19 cellular contexts compared by ENCODE assay signal in the genomic region with DNA sequence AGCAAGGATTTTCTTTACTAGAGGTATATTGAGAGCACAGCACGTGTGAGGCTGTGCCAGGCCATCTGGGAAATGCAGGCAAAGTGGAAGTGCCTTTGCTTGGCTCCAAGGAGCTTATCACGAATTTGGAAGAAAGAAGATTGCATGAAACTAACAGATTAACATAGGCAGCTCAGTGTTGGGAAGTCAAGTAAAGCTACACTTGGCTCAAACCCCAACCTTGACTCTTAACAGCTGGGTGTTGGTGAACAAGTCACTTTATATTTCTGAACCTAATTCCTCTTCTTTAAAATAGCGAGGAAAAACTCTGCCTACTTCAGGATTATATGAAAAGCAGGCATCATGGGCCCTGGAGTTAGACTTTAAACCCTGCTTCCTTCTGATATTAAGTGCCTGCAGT.
"Had no signal": no experiment of that assay in that cellular context is flagged by ENCODE, and none has a peak within 500 bp of the region (broad histone marks: within the 10 kb centered on the region; RNA-seq: fewer than 3 reads in every experiment).

No MANE protein-coding gene starts in this region.

- H3K36me3 ChIP-seq: breast epithelium, gastrocnemius medialis, sigmoid colon, spleen, tibial nerve had no signal

- ATAC-seq: activated CD4-positive, alpha-beta T cell treated with anti-CD3 and anti-CD28 coated beads for 36 hours; activated T-helper 17 cell treated with anti-CD3 and anti-CD28 coated beads, Interleukin-2, amount 50 U/mL, for 72 hours; gastrocnemius medialis; WTC11 had no signal

- H3K4me3 ChIP-seq: breast epithelium, coronary artery, gastrocnemius medialis, sigmoid colon, spleen, tibial nerve had no signal

- H3K9me3 ChIP-seq: breast epithelium, gastrocnemius medialis, sigmoid colon, spleen, tibial nerve had no signal

- H3K27me3 ChIP-seq: breast epithelium, gastrocnemius medialis, sigmoid colon, tibial nerve had no signal

- DNase-seq: activated CD4-positive, alpha-beta T cell treated with anti-CD3 and anti-CD28 coated beads for 36 hours; activated CD4-positive, alpha-beta T cell treated with anti-CD3 and anti-CD28 coated beads, Interleukin-2, amount 50 U/mL, for 4 hours; activated CD8-positive, alpha-beta memory T cell treated with anti-CD3 and anti-CD28 coated beads for 24 hours; activated CD8-positive, alpha-beta memory T cell treated with anti-CD3 and anti-CD28 coated beads, Interleukin-2, amount 50 U/mL, for 4 hours; activated T-cell treated with anti-CD3 and anti-CD28 coated beads, Interleukin-2, amount 50 U/mL, for 24 hours; gastrocnemius medialis; hypothalamus; occipital lobe; sigmoid colon; spleen; stimulated activated CD4-positive, alpha-beta T cell treated with anti-CD3 and anti-CD28 coated beads, Interleukin-4, amount 100 ng/mL, for 24 hours; stimulated activated naive CD4-positive, alpha-beta T cell treated with Interleukin-2 at 50 U/mL for 16 hours; substantia nigra; T-helper 9 cell had no signal

- H3K27ac ChIP-seq: breast epithelium, gastrocnemius medialis, sigmoid colon, tibial nerve had no signal

- H3K4me1 ChIP-seq: breast epithelium had no signal
